ENCODE assay signal across 1 cellular context in genomic region chr20:21229163-21229562, GRCh38.
TF ChIP-seq lines count a peak whose summit lies in the region.

No MANE protein-coding gene starts in this region.

TF ChIP-seq in A549, 52 proteins besides CTCF, POLR2A, EP300 and RAD21 (continued from another document):
- TF ChIP-seq REST (IDR thresholded peaks at IDR 0.05) (no peak), HDAC2 (IDR thresholded peaks at IDR 0.05) (no peak), MYC (IDR thresholded peaks at IDR 0.05; ENCODE audit: borderline replicate concordance, low read length) (no peak), FOXS1 (CRISPR knock-in tag; IDR thresholded peaks at IDR 0.05) (no peak), JUNB (IDR thresholded peaks at IDR 0.05) (no peak), BHLHE40 (IDR thresholded peaks at IDR 0.05; ENCODE audit: low read depth, low read length) (no peak), ZSCAN20 (CRISPR knock-in tag; IDR thresholded peaks at IDR 0.05) (no peak), ZNF302 (CRISPR knock-in tag; IDR thresholded peaks at IDR 0.05) (no peak), JUN (IDR thresholded peaks at IDR 0.05) (no peak)
- TF ChIP-seq, protein P1, sequence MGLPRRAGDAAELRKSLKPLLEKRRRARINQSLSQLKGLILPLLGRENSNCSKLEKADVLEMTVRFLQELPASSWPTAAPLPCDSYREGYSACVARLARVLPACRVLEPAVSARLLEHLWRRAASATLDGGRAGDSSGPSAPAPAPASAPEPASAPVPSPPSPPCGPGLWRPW (IDR thresholded peaks at IDR 0.05) = no peak
- TF ChIP-seq, protein P2, sequence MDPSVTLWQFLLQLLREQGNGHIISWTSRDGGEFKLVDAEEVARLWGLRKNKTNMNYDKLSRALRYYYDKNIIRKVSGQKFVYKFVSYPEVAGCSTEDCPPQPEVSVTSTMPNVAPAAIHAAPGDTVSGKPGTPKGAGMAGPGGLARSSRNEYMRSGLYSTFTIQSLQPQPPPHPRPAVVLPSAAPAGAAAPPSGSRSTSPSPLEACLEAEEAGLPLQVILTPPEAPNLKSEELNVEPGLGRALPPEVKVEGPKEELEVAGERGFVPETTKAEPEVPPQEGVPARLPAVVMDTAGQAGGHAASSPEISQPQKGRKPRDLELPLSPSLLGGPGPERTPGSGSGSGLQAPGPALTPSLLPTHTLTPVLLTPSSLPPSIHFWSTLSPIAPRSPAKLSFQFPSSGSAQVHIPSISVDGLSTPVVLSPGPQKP (IDR thresholded peaks at IDR 0.05; ENCODE audit: low read depth, low read length) = no peak
